13 cellular contexts compared by ENCODE assay signal in genomic region chr6:159103396-159104162, GRCh38. TPM values are rescaled to one million over a fixed set of nuclear protein-coding genes. Genes with fewer than 3 reads are reported as not detected.
DNase-seq lines count a peak whose midpoint lies in the region; TF ChIP-seq lines count a peak whose summit lies in the region.
"Had no signal": no experiment of that assay in that cellular context is flagged by ENCODE, and none has a peak within 500 bp of the region (broad histone marks: within the 10 kb centered on the region; RNA-seq: fewer than 3 reads in every experiment).

No MANE protein-coding gene starts in this region.

- POLR2A ChIA-PET in PC-9 (lab: Charles Lee; ENCODE audit: unreplicated experiment) = interaction anchor here (0.6 kb wide), 1 partner anchor 192 kb away, joined by 3 read pairs; no protein-coding TSS in a partner anchor

- no peaks in the 10 kb centered on the region for H3K36me3 ChIP-seq in PC-9 (ENCODE audit: low read depth)
- H3K36me3 ChIP-seq in spleen = no peaks in the 10 kb centered on the region
- H3K36me3 ChIP-seq in vagina = no peaks in the 10 kb centered on the region
- H3K36me3 ChIP-seq: ascending aorta, gastrocnemius medialis had no signal

- no peaks in the 10 kb centered on the region for H3K9me2 ChIP-seq in PC-9 (ENCODE audit: insufficient read depth)

- DNase-seq in activated CD8-positive, alpha-beta memory T cell treated with anti-CD3 and anti-CD28 coated beads for 24 hours = peak; percentile 57
- no peak for DNase-seq in activated CD8-positive, alpha-beta memory T cell treated with anti-CD3 and anti-CD28 coated beads, Interleukin-2, amount 50 U/mL, for 4 hours
- DNase-seq in PC-9 = no peak
- peak; percentile 70 for DNase-seq in coronary artery (ENCODE audit: low spot score)
- DNase-seq in spleen = peak; percentile 86
- DNase-seq in NCI-H1930 (lab: John Stamatoyannopoulos, UW) = no peak
- no peak for DNase-seq in vagina (ENCODE audit: extremely low spot score in 2 of 2)
- no peak for DNase-seq in LoVo (ENCODE audit: low spot score)
- DNase-seq: gastrocnemius medialis, NCI-H2029 treated with DMSO at 0.1 percent for 48 hours had no signal

- intact Hi-C loops in PC-9 (cut with micrococcal nuclease; ENCODE audit: unreplicated experiment) = loop anchor here (2.0 to 10.0 kb wide), 2 partner anchors 95 to 399 kb away; no protein-coding TSS in a partner anchor
- intact Hi-C loops in spleen (cut with DNase I; ENCODE audit: low total_unique reads) = loop anchor here (5.0 to 10.0 kb wide), 2 partner anchors 61 to 99 kb away; partner anchors contain the start of genes RSPH3 and TAGAP
- intact Hi-C loops in vagina (cut with DNase I) = no loop called here

- 66 to 69% (median 67%) methylated on average over 18 of the region's 18 CpGs for WGBS in spleen, 5 donors

- TF ChIP-seq POLR2A in spleen (IDR thresholded peaks at IDR 0.05) (no peak), vagina (IDR thresholded peaks at IDR 0.05) (no peak)

- no peak overlapping the region for H2AFZ ChIP-seq in PC-9

- 0 out of 2 replicates have a peak overlapping the region, but pooled peaks have one; percentile 20 for H3K4me2 ChIP-seq in PC-9
- H3K4me2 ChIP-seq: smooth muscle cell had no signal

- CTCF ChIA-PET in PC-9 (lab: Charles Lee) = interaction anchor here (0.6 kb wide), 2 partner anchors 412 to 722 kb away, joined by 3 to 6 read pairs; no protein-coding TSS in a partner anchor

- TF ChIP-seq CTCF in PC-9 (conservative IDR thresholded peaks at IDR 0.05) (no peak), coronary artery (IDR thresholded peaks at IDR 0.05) (no peak), spleen (IDR thresholded peaks at IDR 0.05 in 8 of 11, conservative IDR thresholded peaks at IDR 0.05 in 3 of 11) (no peak), vagina (IDR thresholded peaks at IDR 0.05) (no peak)

- H3K27ac ChIP-seq in PC-9 (no peak overlapping the region), coronary artery (no peak overlapping the region), spleen (peak overlapping the region in 7 of 8 donors; percentile 77 to 93 (median 87)), vagina (no peak overlapping the region)
- H3K27ac ChIP-seq: ascending aorta, gastrocnemius medialis had no signal

- H3K27me3 ChIP-seq in PC-9 (ENCODE audit: insufficient read depth, low read depth) (no peaks in the 10 kb centered on the region), spleen (replicated peaks in 1 of 7) (no peaks in the 10 kb centered on the region), vagina (no peaks in the 10 kb centered on the region)
- H3K27me3 ChIP-seq: ascending aorta, gastrocnemius medialis had no signal

- no peaks in the 10 kb centered on the region for H3K79me2 ChIP-seq in PC-9 (ENCODE audit: low read depth)

- H3K4me3 ChIP-seq in PC-9 (no peak overlapping the region), coronary artery (no peak overlapping the region), spleen (no peak overlapping the region), vagina (no peak overlapping the region)
- H3K4me3 ChIP-seq: ascending aorta, gastrocnemius medialis, smooth muscle cell had no signal

- BruUV-seq in PC-9 (replicated peaks; lab: Mats Ljungman, UMichigan) = no TSS peak

- H3K4me1 ChIP-seq in PC-9 (replicated peaks; ENCODE audit: insufficient read depth) (no peaks in the 10 kb centered on the region), spleen (peaks cover 33 to 89% (median 59%) of the 10 kb centered on the region in 6 donors), vagina (no peaks in the 10 kb centered on the region)
- H3K4me1 ChIP-seq: ascending aorta had no signal

- no peaks in the 10 kb centered on the region for H3F3A ChIP-seq in PC-9 (ENCODE audit: insufficient read depth, low read depth)

- H3K9me3 ChIP-seq in PC-9 (ENCODE audit: insufficient read depth, low read depth) (no peaks in the 10 kb centered on the region), spleen (no peaks in the 10 kb centered on the region), vagina (no peaks in the 10 kb centered on the region)
- H3K9me3 ChIP-seq: ascending aorta, gastrocnemius medialis had no signal

- H4K20me1 ChIP-seq in PC-9 (ENCODE audit: insufficient read depth) = no peaks in the 10 kb centered on the region

RNA-seq across cellular contexts. Expression of gene TAGAP, which starts 58.8 kb away (rescaled TPM):
- total RNA-seq in PC-9 (2021) = 0.23 TPM in 1 of 2 replicates, not detected in the other
- total RNA-seq in spleen = 10 to 100 TPM; 39.6 to 63.9 (median 49.2) TPM
- polyA plus RNA-seq in spleen = 10 to 100 TPM; 13.6 to 21.9 (median 15.7) TPM
- total RNA-seq in vagina = 8.1 TPM
- total RNA-seq: Daoy, smooth muscle cell had no signal
- polyA plus RNA-seq: smooth muscle cell had no signal

Comparison
In these comparisons a context has a peak if more than half of its experiments do, and no peak if none do; other contexts are left out.
1. DNase-seq: peak in activated CD8-positive, alpha-beta memory T cell treated with anti-CD3 and anti-CD28 coated beads for 24 hours (single experiment), coronary artery (single experiment) and spleen (single experiment); none in activated CD8-positive, alpha-beta memory T cell treated with anti-CD3 and anti-CD28 coated beads, Interleukin-2, amount 50 U/mL, for 4 hours (single experiment), PC-9 (0 of 2), NCI-H1930 (0 of 2), vagina (0 of 2) and LoVo (single experiment).
2. H3K27ac ChIP-seq: peak in spleen (7 of 8); none in PC-9 (single experiment), coronary artery (0 of 2) and vagina (single experiment).